Comparison of ENCODE assay signal across 9 cellular contexts in the genomic region with DNA sequence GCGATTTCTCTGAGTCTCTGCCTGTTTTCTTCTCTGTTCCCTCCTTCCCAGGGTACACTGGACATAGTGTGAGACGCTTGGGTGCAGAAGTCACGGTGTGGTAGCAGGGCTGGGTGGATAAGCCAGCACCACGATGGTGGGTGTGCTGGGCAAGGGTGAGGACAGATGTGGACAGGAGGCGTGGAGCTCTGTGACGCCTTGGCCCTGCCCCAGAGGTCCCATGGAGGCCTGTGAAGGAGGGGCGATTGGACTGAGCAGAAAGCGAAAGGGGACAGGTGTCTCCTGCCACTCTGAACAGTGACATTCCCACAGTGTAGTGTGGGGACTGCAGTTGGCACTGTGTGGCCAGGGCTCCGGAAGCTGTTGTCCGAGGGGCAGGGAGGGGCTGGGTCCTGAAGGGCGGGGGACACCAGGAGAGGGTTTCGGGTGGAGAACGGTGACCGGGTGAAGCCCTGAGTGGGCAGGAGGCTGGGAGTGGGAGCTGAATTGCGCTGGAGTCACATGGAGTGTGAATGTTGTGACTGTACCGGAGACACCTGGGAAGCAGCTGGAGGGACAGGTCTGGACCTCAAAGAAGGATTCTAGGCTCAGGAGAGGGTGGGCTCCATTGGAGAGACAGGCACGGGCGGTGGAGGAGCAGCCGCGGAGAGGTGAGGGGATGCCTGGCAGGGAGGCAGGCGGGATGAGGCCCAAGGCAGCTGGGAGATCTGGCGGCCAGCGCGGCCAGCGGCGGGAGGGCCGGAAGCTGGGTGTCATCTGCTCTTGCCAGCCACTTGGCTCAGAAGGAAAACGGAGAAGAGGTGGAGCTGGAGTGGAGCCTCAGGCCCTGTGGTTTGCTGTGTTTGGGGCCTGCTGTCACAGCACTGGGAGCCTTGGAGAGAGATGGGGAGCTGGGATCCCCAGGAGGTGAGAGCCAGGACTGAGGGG. TPM values are rescaled to one million over a fixed set of nuclear protein-coding genes. Genes with fewer than 3 reads are reported as not detected.
DNase-seq lines count a peak whose midpoint lies in the region; TF ChIP-seq lines count a peak whose summit lies in the region.
"Had no signal": no experiment of that assay in that cellular context is flagged by ENCODE, and none has a peak within 500 bp of the region (broad histone marks: within the 10 kb centered on the region; RNA-seq: fewer than 3 reads in every experiment).

No MANE protein-coding gene starts in this region.

- peak overlapping the region; percentile 83 for H3K4me2 ChIP-seq in BLaER1

- peaks cover 100% of the 10 kb centered on the region for H4K20me1 ChIP-seq in BLaER1

- no peaks in the 10 kb centered on the region for H3K9me3 ChIP-seq in BLaER1
- H3K9me3 ChIP-seq: adrenal gland had no signal

- peaks cover 56% of the 10 kb centered on the region for H3K36me3 ChIP-seq in BLaER1
- H3K36me3 ChIP-seq: adrenal gland had no signal

- TF ChIP-seq CTCF in fibroblast of pulmonary artery (IDR thresholded peaks at IDR 0.05; ENCODE audit: low read length, missing control alignments) = no peak
- TF ChIP-seq CTCF in osteocyte (IDR thresholded peaks at IDR 0.05) = no peak

- H3K4me1 Mint-ChIP-seq in osteocyte (ENCODE audit: unreplicated experiment) = peaks cover 30% of the 10 kb centered on the region

- H3K4me3 ChIP-seq in BLaER1 = no peak overlapping the region; the same call in 1 of the 2 replicates
- H3K4me3 ChIP-seq in fibroblast of pulmonary artery (replicated peaks; ENCODE audit: low read depth, low read length) = no peak overlapping the region
- H3K4me3 ChIP-seq: adrenal gland had no signal

- no peaks in the 10 kb centered on the region for H3K36me3 Mint-ChIP-seq in osteocyte (ENCODE audit: unreplicated experiment)

- no peak overlapping the region for H3K4me3 Mint-ChIP-seq in osteocyte (ENCODE audit: unreplicated experiment)

- H3K27me3 Mint-ChIP-seq in osteocyte (ENCODE audit: unreplicated experiment) = no peaks in the 10 kb centered on the region

- peak overlapping the region; percentile 66 for H3K9ac ChIP-seq in BLaER1

- peak overlapping the region; percentile 67 for H3K27ac ChIP-seq in BLaER1

- H3K27me3 ChIP-seq in BLaER1 = no peaks in the 10 kb centered on the region
- H3K27me3 ChIP-seq: adrenal gland had no signal

- peaks cover 84% of the 10 kb centered on the region for H3K4me1 ChIP-seq in BLaER1
- H3K4me1 ChIP-seq: adrenal gland had no signal

- DNase-seq in NCI-H2196 (lab: John Stamatoyannopoulos, UW; ENCODE audit: unreplicated experiment) = peak; percentile 83
- peak; percentile 55 for DNase-seq in fibroblast of pulmonary artery (ENCODE audit: low read depth)
- DNase-seq in osteocyte (ENCODE audit: extremely low spot score, unreplicated experiment) = no peak
- DNase-seq in NCI-H1694 (lab: John Stamatoyannopoulos, UW) = no peak
- no peak for DNase-seq in stimulated activated CD4-positive, alpha-beta T cell treated with anti-CD3 and anti-CD28 coated beads, Interleukin-4, amount 100 ng/mL, for 4 hours
- no peak for DNase-seq in cerebellum (ENCODE audit: low spot score)
- DNase-seq in activated effector memory CD4-positive, alpha-beta T cell treated with anti-CD3 and anti-CD28 coated beads, Interleukin-2, amount 50 U/mL, for 16 hours = no peak

- peak overlapping the region; percentile 71 for H3K27ac Mint-ChIP-seq in osteocyte (ENCODE audit: unreplicated experiment)

- H3K9me3 Mint-ChIP-seq in osteocyte (ENCODE audit: unreplicated experiment) = no peaks in the 10 kb centered on the region

RNA-seq across cellular contexts. Expression of gene TBC1D24, which starts 7.5 kb away (rescaled TPM):
- total RNA-seq in osteocyte (15.4 and 17.4 TPM in 2 replicates), cerebellum (30.4 TPM)

RNA-seq across cellular contexts. Expression of gene NTN3, which starts 11.3 kb away (rescaled TPM):
- total RNA-seq in osteocyte (1.4 and 1.8 TPM in 2 replicates), cerebellum (2.5 TPM)

RNA-seq across cellular contexts. Expression of gene TEDC2, which starts 22.5 kb away (rescaled TPM):
- total RNA-seq in osteocyte (4.4 and 6.7 TPM in 2 replicates), cerebellum (5.9 TPM)

RNA-seq across cellular contexts. Expression of gene ATP6V0C, which starts 31.3 kb away (rescaled TPM):
- total RNA-seq in osteocyte (208 and 211 TPM in 2 replicates), cerebellum (23.9 TPM)

RNA-seq across cellular contexts. Expression of gene AMDHD2, which starts 37.7 kb away (rescaled TPM):
- total RNA-seq in osteocyte = 52.5 and 56.6 TPM in 2 replicates
- total RNA-seq in cerebellum = 22.3 TPM

Comparison
In these comparisons a context has a peak if more than half of its experiments do, and no peak if none do; other contexts are left out.
1. DNase-seq: peak in NCI-H2196 (single experiment) and fibroblast of pulmonary artery (single experiment); none in osteocyte (single experiment), NCI-H1694 (single experiment), stimulated activated CD4-positive, alpha-beta T cell treated with anti-CD3 and anti-CD28 coated beads, Interleukin-4, amount 100 ng/mL, for 4 hours (0 of 2), cerebellum (single experiment) and activated effector memory CD4-positive, alpha-beta T cell treated with anti-CD3 and anti-CD28 coated beads, Interleukin-2, amount 50 U/mL, for 16 hours (single experiment).